ENCODE assay signal across 18 cellular contexts in genomic region chr2:197071213-197071612, GRCh38.
DNase-seq lines count a peak whose midpoint lies in the region; ATAC-seq and TF ChIP-seq lines count a peak whose summit lies in the region.
"Had no signal": no experiment of that assay in that cellular context is flagged by ENCODE, and none has a peak within 500 bp of the region (broad histone marks: within the 10 kb centered on the region; RNA-seq: fewer than 3 reads in every experiment).

No MANE protein-coding gene starts in this region.

- 100% methylated on average over 1 of the region's 1 CpG for WGBS in mesenchymal stem cell

- H3K4ac ChIP-seq in mesenchymal stem cell (ENCODE audit: low read depth in 1 of 2, low read length in 2 of 2) = no peak overlapping the region

- no peak overlapping the region for H4K91ac ChIP-seq in mesenchymal stem cell (ENCODE audit: low read length)

- ATAC-seq in CD4-positive, CD25-positive, alpha-beta regulatory T cell (ENCODE audit: low read depth in 2 of 2) = no peak
- ATAC-seq in HG03460 (IDR thresholded peaks at IDR 0.05; ENCODE audit: unreplicated experiment) (no peak), HG02852 (IDR thresholded peaks at IDR 0.05; ENCODE audit: unreplicated experiment) (no peak), HG02970 (IDR thresholded peaks at IDR 0.05; ENCODE audit: low FRiP score, unreplicated experiment) (no peak)
- ATAC-seq: GM12878, HCT116, heart right ventricle had no signal

- peak overlapping the region; percentile 3 to 18 (median 17) for H3K4me3 Mint-ChIP-seq in CD4-positive, CD25-positive, alpha-beta regulatory T cell
- H3K4me3 Mint-ChIP-seq in HFFc6 = peak overlapping the region; percentile 29; the same call in 1 of the 2 replicates
- H3K4me3 Mint-ChIP-seq in activated T-helper 2 cell treated with anti-CD3 and anti-CD28 coated beads, Interferon-gamma antibody, Interleukin-2, Interleukin-4, amounts not matched to agents 10 μg/mL and 5 μg/mL and 100 μg/mL, durations not matched to agents 14 hours and 24 hours and 36 hours (ENCODE audit: low read depth) = no peak overlapping the region

- H3K27ac ChIP-seq in CD4-positive, CD25-positive, alpha-beta regulatory T cell (ENCODE audit: insufficient read depth, low read length, poor library complexity, severe bottlenecking) = peak overlapping the region; percentile 56
- H3K27ac ChIP-seq in mesenchymal stem cell (ENCODE audit: low read length, poor library complexity, severe bottlenecking) = no peak overlapping the region
- H3K27ac ChIP-seq: ascending aorta had no signal

- H2AK5ac ChIP-seq in mesenchymal stem cell (ENCODE audit: low read length, severe bottlenecking) = no peak overlapping the region

- H3K27me3 ChIP-seq in CD4-positive, CD25-positive, alpha-beta regulatory T cell (ENCODE audit: control insufficient read depth, insufficient read depth, low read length) = no peaks in the 10 kb centered on the region
- no peaks in the 10 kb centered on the region for H3K27me3 ChIP-seq in mesenchymal stem cell (ENCODE audit: control insufficient read depth in 1 of 2, insufficient read depth in 1 of 2, low read length in 2 of 2)
- H3K27me3 ChIP-seq: ascending aorta, heart right ventricle had no signal

- peak in 1 of 3 donors; percentile 26 for DNase-seq in CD4-positive, CD25-positive, alpha-beta regulatory T cell
- DNase-seq in HFFc6 (no peak), mesenchymal stem cell (no peak)
- DNase-seq in activated T-helper 2 cell treated with anti-CD3 and anti-CD28 coated beads, Interferon-gamma antibody, Interleukin-2, Interleukin-4, amounts not matched to agents 10 μg/mL and 5 μg/mL and 100 μg/mL, durations not matched to agents 14 hours and 24 hours and 36 hours (ENCODE audit: low spot score) = no peak
- no peak for DNase-seq in activated effector memory CD4-positive, alpha-beta T cell treated with anti-CD3 and anti-CD28 coated beads, Interleukin-2, amount 50 U/mL, for 16 hours
- DNase-seq: C1 segment of cervical spinal cord, cortex of kidney, Karpas-422, NCI-H146, NCI-H446 treated with DMSO at 0.1 percent for 48 hours had no signal

- TF ChIP-seq CTCF in HFFc6 (IDR thresholded peaks at IDR 0.05) = no peak

- H3K9ac ChIP-seq in mesenchymal stem cell (ENCODE audit: low read length) = peak overlapping the region; percentile 75

- no peak overlapping the region for H3K14ac ChIP-seq in mesenchymal stem cell (ENCODE audit: low read length in 2 of 2)

- no peak overlapping the region for H2AFZ ChIP-seq in mesenchymal stem cell (ENCODE audit: low read depth, low read length)

- intact Hi-C loops in activated T-helper 2 cell treated with anti-CD3 and anti-CD28 coated beads, Interferon-gamma antibody, Interleukin-2, Interleukin-4, amounts not matched to agents 10 μg/mL and 5 μg/mL and 100 μg/mL, durations not matched to agents 14 hours and 24 hours and 36 hours (cut with micrococcal nuclease) = no loop called here

- peaks cover 18% of the 10 kb centered on the region for H3K4me1 ChIP-seq in CD4-positive, CD25-positive, alpha-beta regulatory T cell (ENCODE audit: control insufficient read depth, insufficient read depth, low read length, poor library complexity, severe bottlenecking)
- H3K4me1 ChIP-seq in mesenchymal stem cell (ENCODE audit: control insufficient read depth, insufficient read depth, low read depth, low read length) = peaks cover 1% of the 10 kb centered on the region
- H3K4me1 ChIP-seq: ascending aorta had no signal

- H3K36me3 ChIP-seq in CD4-positive, CD25-positive, alpha-beta regulatory T cell (ENCODE audit: control insufficient read depth, insufficient read depth, low read length) = peaks cover 50% of the 10 kb centered on the region
- no peaks in the 10 kb centered on the region for H3K36me3 ChIP-seq in mesenchymal stem cell (ENCODE audit: control insufficient read depth in 1 of 2, insufficient read depth in 2 of 2, low read depth in 1 of 2, low read length in 2 of 2)
- H3K36me3 ChIP-seq: ascending aorta had no signal

- H3K79me1 ChIP-seq in mesenchymal stem cell (replicated peaks; ENCODE audit: low read length, poor library complexity, severe bottlenecking) = no peaks in the 10 kb centered on the region

- H2BK5ac ChIP-seq in mesenchymal stem cell (ENCODE audit: low read depth, low read length, poor library complexity, severe bottlenecking) = no peak overlapping the region

- H3K23ac ChIP-seq in mesenchymal stem cell (ENCODE audit: low read length in 2 of 2) = no peak overlapping the region

- H2BK12ac ChIP-seq in mesenchymal stem cell (ENCODE audit: low read length in 2 of 2) = no peak overlapping the region

- H3K4me2 ChIP-seq in mesenchymal stem cell (ENCODE audit: low read length, poor library complexity, severe bottlenecking) = no peak overlapping the region
- H3K4me2 ChIP-seq: smooth muscle cell had no signal

- H3K4me3 ChIP-seq in CD4-positive, CD25-positive, alpha-beta regulatory T cell (ENCODE audit: low read depth, low read length) = peak overlapping the region; percentile 13
- peak overlapping the region in 1 of 2 experiments; percentile 20 for H3K4me3 ChIP-seq in mesenchymal stem cell (ENCODE audit: insufficient read depth in 1 of 2, low read depth in 1 of 2, low read length in 2 of 2)
- H3K4me3 ChIP-seq: ascending aorta, GM12878, heart right ventricle, smooth muscle cell had no signal

- H3K27me3 Mint-ChIP-seq in CD4-positive, CD25-positive, alpha-beta regulatory T cell = no peaks in the 10 kb centered on the region
- H3K27me3 Mint-ChIP-seq in HFFc6 (ENCODE audit: insufficient read depth) = no peaks in the 10 kb centered on the region
- H3K27me3 Mint-ChIP-seq in activated T-helper 2 cell treated with anti-CD3 and anti-CD28 coated beads, Interferon-gamma antibody, Interleukin-2, Interleukin-4, amounts not matched to agents 10 μg/mL and 5 μg/mL and 100 μg/mL, durations not matched to agents 14 hours and 24 hours and 36 hours (ENCODE audit: low read depth) = no peaks in the 10 kb centered on the region

- no peak overlapping the region for H4K8ac ChIP-seq in mesenchymal stem cell (ENCODE audit: low read length)

- no peaks in the 10 kb centered on the region for H3K9me3 ChIP-seq in CD4-positive, CD25-positive, alpha-beta regulatory T cell (ENCODE audit: control insufficient read depth in 2 of 2, low read length in 2 of 2)
- H3K9me3 ChIP-seq in mesenchymal stem cell (ENCODE audit: control insufficient read depth, low read length) = no peaks in the 10 kb centered on the region
- H3K9me3 ChIP-seq: ascending aorta, heart right ventricle had no signal

- H3K9me3 Mint-ChIP-seq in CD4-positive, CD25-positive, alpha-beta regulatory T cell = peaks cover 0 to 19% (median 1%) of the 10 kb centered on the region in 7 donors
- no peaks in the 10 kb centered on the region for H3K9me3 Mint-ChIP-seq in HFFc6
- H3K9me3 Mint-ChIP-seq in activated T-helper 2 cell treated with anti-CD3 and anti-CD28 coated beads, Interferon-gamma antibody, Interleukin-2, Interleukin-4, amounts not matched to agents 10 μg/mL and 5 μg/mL and 100 μg/mL, durations not matched to agents 14 hours and 24 hours and 36 hours = peaks cover 17% of the 10 kb centered on the region

- H3K4me1 Mint-ChIP-seq in CD4-positive, CD25-positive, alpha-beta regulatory T cell = peaks cover 40 to 71% (median 60%) of the 10 kb centered on the region in 4 donors
- peaks cover 19% of the 10 kb centered on the region for H3K4me1 Mint-ChIP-seq in HFFc6 (ENCODE audit: low read depth)
- H3K4me1 Mint-ChIP-seq in activated T-helper 2 cell treated with anti-CD3 and anti-CD28 coated beads, Interferon-gamma antibody, Interleukin-2, Interleukin-4, amounts not matched to agents 10 μg/mL and 5 μg/mL and 100 μg/mL, durations not matched to agents 14 hours and 24 hours and 36 hours (ENCODE audit: low read depth) = peaks cover 29% of the 10 kb centered on the region

- peaks cover 75% of the 10 kb centered on the region for H3K36me3 Mint-ChIP-seq in CD4-positive, CD25-positive, alpha-beta regulatory T cell
- H3K36me3 Mint-ChIP-seq in HFFc6 (ENCODE audit: low read depth) = no peaks in the 10 kb centered on the region
- H3K36me3 Mint-ChIP-seq in activated T-helper 2 cell treated with anti-CD3 and anti-CD28 coated beads, Interferon-gamma antibody, Interleukin-2, Interleukin-4, amounts not matched to agents 10 μg/mL and 5 μg/mL and 100 μg/mL, durations not matched to agents 14 hours and 24 hours and 36 hours (ENCODE audit: low read depth) = peaks cover 74% of the 10 kb centered on the region

- no peak overlapping the region for H2BK15ac ChIP-seq in mesenchymal stem cell (ENCODE audit: low read depth, poor library complexity, severe bottlenecking)

- peak overlapping the region in 2 of 3 donors; percentile 35 to 59 for H3K27ac Mint-ChIP-seq in CD4-positive, CD25-positive, alpha-beta regulatory T cell
- H3K27ac Mint-ChIP-seq in HFFc6 = no peak overlapping the region
- H3K27ac Mint-ChIP-seq in activated T-helper 2 cell treated with anti-CD3 and anti-CD28 coated beads, Interferon-gamma antibody, Interleukin-2, Interleukin-4, amounts not matched to agents 10 μg/mL and 5 μg/mL and 100 μg/mL, durations not matched to agents 14 hours and 24 hours and 36 hours = peak overlapping the region; percentile 57

- no peak overlapping the region for H3K18ac ChIP-seq in mesenchymal stem cell (ENCODE audit: low read depth in 1 of 2, low read length in 2 of 2)

- H2BK120ac ChIP-seq in mesenchymal stem cell (ENCODE audit: low read depth, low read length) = no peak overlapping the region
